1 cellular context compared by ENCODE assay signal in genomic region chr6:116221067-116221466, GRCh38.
A peak's percentile ranks its signal among the peaks of the same experiment; 100 is the strongest.
TF ChIP-seq lines count a peak whose summit lies in the region.

No MANE protein-coding gene starts in this region.

TF ChIP-seq in GM12878, 131 proteins besides CTCF, POLR2A, EP300 and RAD21:
- no peak for TF ChIP-seq SUZ12 (IDR thresholded peaks at IDR 0.05; ENCODE audit: unreplicated experiment)
- TF ChIP-seq, protein P1, sequence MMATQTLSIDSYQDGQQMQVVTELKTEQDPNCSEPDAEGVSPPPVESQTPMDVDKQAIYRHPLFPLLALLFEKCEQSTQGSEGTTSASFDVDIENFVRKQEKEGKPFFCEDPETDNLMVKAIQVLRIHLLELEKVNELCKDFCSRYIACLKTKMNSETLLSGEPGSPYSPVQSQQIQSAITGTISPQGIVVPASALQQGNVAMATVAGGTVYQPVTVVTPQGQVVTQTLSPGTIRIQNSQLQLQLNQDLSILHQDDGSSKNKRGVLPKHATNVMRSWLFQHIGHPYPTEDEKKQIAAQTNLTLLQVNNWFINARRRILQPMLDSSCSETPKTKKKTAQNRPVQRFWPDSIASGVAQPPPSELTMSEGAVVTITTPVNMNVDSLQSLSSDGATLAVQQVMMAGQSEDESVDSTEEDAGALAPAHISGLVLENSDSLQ (IDR thresholded peaks at IDR 0.05), result peak; percentile 37; the same call in 1 of the 2 replicates
